In the genomic region with DNA sequence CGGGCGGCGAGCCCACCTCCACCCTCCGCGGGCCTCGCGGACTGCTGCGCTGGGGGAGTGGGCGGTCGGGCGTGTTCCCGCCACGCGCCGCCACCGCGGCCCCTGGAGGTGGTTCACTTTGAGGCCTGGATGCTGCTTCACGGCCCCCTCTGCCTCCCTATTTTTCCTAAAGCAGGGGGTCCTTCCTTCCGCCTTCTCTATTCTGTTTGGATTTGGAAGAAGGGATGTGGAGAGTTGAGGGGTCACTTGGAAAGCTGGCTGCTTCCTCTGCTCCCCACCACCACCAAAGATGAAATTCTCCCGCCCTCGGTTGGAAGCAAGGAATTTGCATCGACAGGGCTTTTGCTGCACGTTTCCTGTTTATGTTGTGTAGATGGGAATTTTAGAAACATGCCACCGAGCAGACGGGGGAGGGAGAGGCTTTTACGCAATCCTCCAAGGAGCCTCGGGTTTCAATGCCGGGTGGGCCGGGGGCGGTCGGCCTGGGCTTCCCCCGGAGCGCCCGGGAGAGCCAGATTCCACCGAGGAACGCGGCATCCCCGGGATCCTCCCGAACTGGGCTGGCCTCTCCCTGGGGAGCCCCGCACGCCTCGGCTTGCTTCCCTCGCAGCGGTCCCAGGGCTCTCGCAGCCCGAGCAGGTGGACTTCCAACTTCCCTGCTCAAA, we compare ENCODE assay signal across 8 cellular contexts. TPM values are rescaled to one million over a fixed set of nuclear protein-coding genes. Genes with fewer than 3 reads are reported as not detected.
DNase-seq lines count a peak whose midpoint lies in the region; ATAC-seq and TF ChIP-seq lines count a peak whose summit lies in the region.

No MANE protein-coding gene starts in this region.

- no peak overlapping the region for H3K27ac ChIP-seq in ectodermal cell (ENCODE audit: insufficient read depth, low read depth, low read length, poor library complexity, severe bottlenecking)
- H3K27ac ChIP-seq in lung (ENCODE audit: low read depth in 1 of 2, low read length in 1 of 2), result peak overlapping the region; percentile 95 to 100
- H3K27ac ChIP-seq in tibial nerve, result peak overlapping the region; percentile 93 to 99 (median 96)

- peak in 1 of 2 donors; percentile 64 for TF ChIP-seq EP300 in tibial nerve (IDR thresholded peaks at IDR 0.05)

- H3K4me3 ChIP-seq in ectodermal cell (ENCODE audit: insufficient read depth, low read depth, low read length) (peak overlapping the region; percentile 84), lung (peak overlapping the region; percentile 79), tibial nerve (peak overlapping the region; percentile 77 to 97 (median 83))

- H3K9me3 Mint-ChIP-seq in T-helper 1 cell treated with Interleukin-12 subunit alpha and Interleukin-12 subunit beta and Interleukin-4 antibody, amounts not matched to agents 30 μg/mL and 1 μg/mL, for 36 hours, result no peaks in the 10 kb centered on the region

- H3K4me1 ChIP-seq in ectodermal cell (ENCODE audit: control insufficient read depth, insufficient read depth, low read length) (peaks cover 8% of the 10 kb centered on the region), lung (ENCODE audit: control insufficient read depth in 2 of 2, insufficient read depth in 2 of 2, low read length in 2 of 2) (peaks cover 5 to 10% of the 10 kb centered on the region in 2 donors), tibial nerve (peaks cover 0 to 51% (median 17%) of the 10 kb centered on the region in 4 donors)

- H3K27me3 ChIP-seq in ectodermal cell (ENCODE audit: control insufficient read depth, insufficient read depth, low read length, poor library complexity, severe bottlenecking) (peaks cover 22% of the 10 kb centered on the region), lung (ENCODE audit: control insufficient read depth, insufficient read depth) (no peaks in the 10 kb centered on the region), tibial nerve (no peaks in the 10 kb centered on the region)

- H3K4me1 Mint-ChIP-seq in T-helper 1 cell treated with Interleukin-12 subunit alpha and Interleukin-12 subunit beta and Interleukin-4 antibody, amounts not matched to agents 30 μg/mL and 1 μg/mL, for 36 hours (ENCODE audit: low read depth), result peaks cover 36% of the 10 kb centered on the region

- H3K36me3 ChIP-seq in ectodermal cell (ENCODE audit: control insufficient read depth, insufficient read depth, low read length), result no peaks in the 10 kb centered on the region
- H3K36me3 ChIP-seq in lung (ENCODE audit: control insufficient read depth in 2 of 2, insufficient read depth in 2 of 2, low read length in 2 of 2), result no peaks in the 10 kb centered on the region
- H3K36me3 ChIP-seq in tibial nerve, result peaks cover 0 to 11% (median 0%) of the 10 kb centered on the region in 3 donors

- no peak for TF ChIP-seq CTCF in lung (IDR thresholded peaks at IDR 0.05; ENCODE audit: control extremely low read depth, extremely low read depth)
- no peak for TF ChIP-seq CTCF in tibial nerve (IDR thresholded peaks at IDR 0.05)

- H3K9me3 ChIP-seq in ectodermal cell (ENCODE audit: control insufficient read depth, low read length), result no peaks in the 10 kb centered on the region
- H3K9me3 ChIP-seq in lung (ENCODE audit: control insufficient read depth in 2 of 2, insufficient read depth in 1 of 2, low read length in 1 of 2), result no peaks in the 10 kb centered on the region
- no peaks in the 10 kb centered on the region for H3K9me3 ChIP-seq in tibial nerve

- H3K27me3 Mint-ChIP-seq in T-helper 1 cell treated with Interleukin-12 subunit alpha and Interleukin-12 subunit beta and Interleukin-4 antibody, amounts not matched to agents 30 μg/mL and 1 μg/mL, for 36 hours (ENCODE audit: low read depth), result peaks cover 65% of the 10 kb centered on the region

- ATAC-seq in lung (ENCODE audit: insufficient read depth, low FRiP score), result peak; percentile 4
- no peak for ATAC-seq in GM18861 (IDR thresholded peaks at IDR 0.05; ENCODE audit: unreplicated experiment)
- ATAC-seq in GM21825 (IDR thresholded peaks at IDR 0.05; ENCODE audit: unreplicated experiment), result no peak

- no peak for DNase-seq in T-helper 1 cell
- peak; percentile 55 for DNase-seq in RPMI7951 (ENCODE audit: low read depth)
- DNase-seq in lung (ENCODE audit: low spot score), result no peak
- peak in 1 of 2 donors; percentile 52 for DNase-seq in tibial nerve (ENCODE audit: low spot score in 2 of 2)

- H3K4me3 Mint-ChIP-seq in T-helper 1 cell treated with Interleukin-12 subunit alpha and Interleukin-12 subunit beta and Interleukin-4 antibody, amounts not matched to agents 30 μg/mL and 1 μg/mL, for 36 hours, result peak overlapping the region; percentile 79

- no peak overlapping the region for H3K27ac Mint-ChIP-seq in T-helper 1 cell treated with Interleukin-12 subunit alpha and Interleukin-12 subunit beta and Interleukin-4 antibody, amounts not matched to agents 30 μg/mL and 1 μg/mL, for 36 hours

- TF ChIP-seq POLR2A in tibial nerve (IDR thresholded peaks at IDR 0.05), result no peak

- H3K36me3 Mint-ChIP-seq in T-helper 1 cell treated with Interleukin-12 subunit alpha and Interleukin-12 subunit beta and Interleukin-4 antibody, amounts not matched to agents 30 μg/mL and 1 μg/mL, for 36 hours (ENCODE audit: low read depth), result peaks cover 3% of the 10 kb centered on the region

- WGBS in ectodermal cell, 2 experiments, result 0% methylated on average over 45 of the region's 46 CpGs
- 1% methylated on average over 43 to 46 of the region's 46 CpGs for WGBS in lung, 2 donors
- WGBS in tibial nerve, 2 donors, result 1 to 2% methylated on average over 28 to 43 of the region's 46 CpGs

RNA-seq across cellular contexts. Expression of gene SBF2, which starts 0.4 kb away (rescaled TPM):
- total RNA-seq in RPMI7951 (2014; rRNA removed; shearing (Covaris generic)), result 27.8 and 33.5 TPM in 2 replicates
- polyA plus RNA-seq in ectodermal cell (2013, experiment 1 of 4), result 17.0 TPM
- polyA plus RNA-seq in ectodermal cell (2013, experiment 2 of 4), result 18.1 TPM
- polyA plus RNA-seq in ectodermal cell (2013, experiment 3 of 4), result 16.7 TPM
- polyA plus RNA-seq in ectodermal cell (2013, experiment 4 of 4), result 15.8 TPM
- total RNA-seq in lung (100 to 1,000 TPM in 1 of 2 donors, 10 to 100 TPM in 1; 32.3 to 104 TPM), tibial nerve (100 to 1,000 TPM in 1 of 4 donors, 10 to 100 TPM in 3; 75.0 to 104 (median 86.9) TPM)
- polyA plus RNA-seq in lung, result 10 to 100 TPM in 1 of 2 donors, 1 to 10 TPM in 1; 4.4 to 17.4 TPM

RNA-seq across cellular contexts. Expression of gene ADM, which starts 10.5 kb away (rescaled TPM):
- total RNA-seq in RPMI7951 (2014; rRNA removed; shearing (Covaris generic)), result 102 and 123 TPM in 2 replicates
- 3.0 TPM for polyA plus RNA-seq in ectodermal cell (2013, experiment 1 of 4)
- polyA plus RNA-seq in ectodermal cell (2013, experiment 2 of 4), result 1.8 TPM
- 1.7 TPM for polyA plus RNA-seq in ectodermal cell (2013, experiment 3 of 4)
- 2.0 TPM for polyA plus RNA-seq in ectodermal cell (2013, experiment 4 of 4)
- total RNA-seq in lung, result 10 to 100 TPM; 43.6 to 45.9 TPM
- 100 to 1,000 TPM in 1 of 2 donors, 10 to 100 TPM in 1; 16.2 to 349 TPM for polyA plus RNA-seq in lung
- total RNA-seq in tibial nerve, result 100 to 1,000 TPM; 123 to 420 (median 197) TPM
